Comparison of ENCODE assay signal across 8 cellular contexts in genomic region chr2:84849271-84849952, GRCh38. TPM values are rescaled to one million over a fixed set of nuclear protein-coding genes. Genes with fewer than 3 reads are reported as not detected.
DNase-seq lines count a peak whose midpoint lies in the region.

No MANE protein-coding gene starts in this region.

- peaks cover 72% of the 10 kb centered on the region for H3K4me1 Mint-ChIP-seq in T-helper 1 cell treated with Interleukin-12 subunit alpha and Interleukin-12 subunit beta and Interleukin-4 antibody, amounts not matched to agents 30 μg/mL and 1 μg/mL, for 36 hours (ENCODE audit: low read depth)
- H3K4me1 Mint-ChIP-seq in activated naive CD8-positive, alpha-beta T cell treated with anti-CD3 and anti-CD28 coated beads for 36 hours = peaks cover 88% of the 10 kb centered on the region

- H3K9me3 Mint-ChIP-seq in T-helper 1 cell treated with Interleukin-12 subunit alpha and Interleukin-12 subunit beta and Interleukin-4 antibody, amounts not matched to agents 30 μg/mL and 1 μg/mL, for 36 hours = peaks cover 20% of the 10 kb centered on the region
- peaks cover 18% of the 10 kb centered on the region for H3K9me3 Mint-ChIP-seq in activated naive CD8-positive, alpha-beta T cell treated with anti-CD3 and anti-CD28 coated beads for 36 hours

- no peaks in the 10 kb centered on the region for H3K27me3 Mint-ChIP-seq in T-helper 1 cell treated with Interleukin-12 subunit alpha and Interleukin-12 subunit beta and Interleukin-4 antibody, amounts not matched to agents 30 μg/mL and 1 μg/mL, for 36 hours (ENCODE audit: low read depth)
- no peaks in the 10 kb centered on the region for H3K27me3 Mint-ChIP-seq in activated naive CD8-positive, alpha-beta T cell treated with anti-CD3 and anti-CD28 coated beads for 36 hours

- H3K36me3 Mint-ChIP-seq in T-helper 1 cell treated with Interleukin-12 subunit alpha and Interleukin-12 subunit beta and Interleukin-4 antibody, amounts not matched to agents 30 μg/mL and 1 μg/mL, for 36 hours (ENCODE audit: low read depth) = peaks cover 32% of the 10 kb centered on the region
- H3K36me3 Mint-ChIP-seq in activated naive CD8-positive, alpha-beta T cell treated with anti-CD3 and anti-CD28 coated beads for 36 hours = peaks cover 80% of the 10 kb centered on the region

- H3K27ac Mint-ChIP-seq in T-helper 1 cell treated with Interleukin-12 subunit alpha and Interleukin-12 subunit beta and Interleukin-4 antibody, amounts not matched to agents 30 μg/mL and 1 μg/mL, for 36 hours = peak overlapping the region; percentile 82
- peak overlapping the region; percentile 89 for H3K27ac Mint-ChIP-seq in activated naive CD8-positive, alpha-beta T cell treated with anti-CD3 and anti-CD28 coated beads for 36 hours

- DNase-seq in G401 (ENCODE audit: low spot score) (peak; percentile 90), occipital lobe (lab: John Stamatoyannopoulos, UW) (peak; percentile 79), SKM-1 treated with dmso at 0.1 percent for 144 hours (lab: John Stamatoyannopoulos, UW; ENCODE audit: unreplicated experiment) (no peak), UCSD-AML1 (lab: John Stamatoyannopoulos, UW; ENCODE audit: unreplicated experiment) (no peak), NCI-H1048 (lab: John Stamatoyannopoulos, UW) (no peak), HuH-7.5 (ENCODE audit: low spot score) (no peak)
- peak; percentile 65 for DNase-seq in activated naive CD8-positive, alpha-beta T cell treated with anti-CD3 and anti-CD28 coated beads for 36 hours

- peak overlapping the region; percentile 10 for H3K4me3 Mint-ChIP-seq in T-helper 1 cell treated with Interleukin-12 subunit alpha and Interleukin-12 subunit beta and Interleukin-4 antibody, amounts not matched to agents 30 μg/mL and 1 μg/mL, for 36 hours
- H3K4me3 Mint-ChIP-seq in activated naive CD8-positive, alpha-beta T cell treated with anti-CD3 and anti-CD28 coated beads for 36 hours = peak overlapping the region; percentile 19

- in situ Hi-C loops in G401 (cut with HindIII; ENCODE audit: low sequenced_read_pairs) = no loop called here

RNA-seq across cellular contexts. Expression of gene TRABD2A, which starts 31.5 kb away (rescaled TPM):
- total RNA-seq in G401 (2014; rRNA removed; shearing (Covaris generic)) = 5.5 and 9.9 TPM in 2 replicates
- total RNA-seq in activated naive CD8-positive, alpha-beta T cell treated with anti-CD3 and anti-CD28 coated beads for 36 hours = 10 to 100 TPM; 59.2 to 61.7 TPM
- total RNA-seq in occipital lobe = 1.1 TPM

RNA-seq across cellular contexts. Expression of gene TMSB10, which starts 56.0 kb away (rescaled TPM):
- 1,848 and 2,842 TPM in 2 replicates for total RNA-seq in G401 (2014; rRNA removed; shearing (Covaris generic))
- total RNA-seq in activated naive CD8-positive, alpha-beta T cell treated with anti-CD3 and anti-CD28 coated beads for 36 hours = 1,000 to 10,000 TPM; 1,816 to 1,884 TPM
- total RNA-seq in occipital lobe = 2,498 TPM

Comparison
In these comparisons a context has a peak if more than half of its experiments do, and no peak if none do; other contexts are left out.
1. DNase-seq: peak in G401 (single experiment), activated naive CD8-positive, alpha-beta T cell treated with anti-CD3 and anti-CD28 coated beads for 36 hours (single experiment) and occipital lobe (single experiment); none in SKM-1 treated with dmso at 0.1 percent for 144 hours (single experiment), UCSD-AML1 (single experiment), NCI-H1048 (single experiment) and HuH-7.5 (single experiment).